In genomic region chr11:128720522-128720985, GRCh38 we compare ENCODE assay signal across 2 cellular contexts.
TF ChIP-seq lines count a peak whose summit lies in the region.

No MANE protein-coding gene starts in this region.

TF ChIP-seq in liver, 16 proteins besides CTCF, POLR2A, EP300 and RAD21 (continued from another document):
- TF ChIP-seq REST (IDR thresholded peaks at IDR 0.05) (no peak), FOXA1 (IDR thresholded peaks at IDR 0.05) (no peak), JUND (IDR thresholded peaks at IDR 0.05) (no peak), NR2F2 (IDR thresholded peaks at IDR 0.05) (no peak), TAF1 (conservative IDR thresholded peaks at IDR 0.05) (no peak), EGR1 (IDR thresholded peaks at IDR 0.05; ENCODE audit: low read depth in 2 of 2) (no peak)

TF ChIP-seq in HepG2, 621 proteins besides CTCF, POLR2A, EP300 and RAD21 (continued from another document):
- TF ChIP-seq PRDM10 (CRISPR knock-in tag; IDR thresholded peaks at IDR 0.05; ENCODE audit: low read depth): no peak
